ENCODE assay signal across 23 cellular contexts in the genomic region with DNA sequence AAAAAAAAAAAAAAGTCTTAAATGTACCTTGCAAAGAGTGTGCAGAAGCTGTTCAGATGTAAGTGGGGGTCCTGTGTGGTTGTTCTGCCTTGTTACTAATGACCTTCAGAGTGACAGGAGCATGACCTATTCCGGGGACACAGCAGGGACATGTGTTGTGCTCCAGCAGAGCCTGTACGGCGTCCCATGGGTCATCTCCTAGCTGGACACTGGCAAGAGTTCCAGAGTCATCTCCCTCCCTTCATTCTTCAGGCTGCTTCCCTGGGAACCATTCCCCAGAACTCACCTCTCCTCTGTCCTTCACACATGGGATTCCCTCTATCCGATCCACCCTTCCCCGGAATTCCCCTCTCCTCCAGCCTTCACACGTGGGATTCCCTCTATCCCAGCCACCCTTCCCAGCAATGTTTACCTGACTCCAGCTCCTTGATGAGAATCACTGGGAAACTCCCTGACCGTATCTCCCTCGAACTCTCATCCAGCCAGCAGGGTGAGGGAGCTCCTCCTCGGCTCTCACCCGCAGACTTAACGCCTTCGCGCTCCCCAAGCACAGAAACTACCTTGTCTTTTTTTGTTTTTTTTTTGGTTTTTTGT.
DNase-seq lines count a peak whose midpoint lies in the region; ATAC-seq and TF ChIP-seq lines count a peak whose summit lies in the region.
"Had no signal": no experiment of that assay in that cellular context is flagged by ENCODE, and none has a peak within 500 bp of the region (broad histone marks: within the 10 kb centered on the region; RNA-seq: fewer than 3 reads in every experiment).

No MANE protein-coding gene starts in this region.

- peak overlapping the region; percentile 74 for H3K27ac Mint-ChIP-seq in nephron progenitor cell
- H3K27ac Mint-ChIP-seq in CD14-positive monocyte = no peak overlapping the region
- H3K27ac Mint-ChIP-seq: stimulated activated naive CD8-positive, alpha-beta T cell treated with anti-CD3 and anti-CD28 coated beads, Interleukin-15, Interleukin-2, amounts not matched to agents 100 ng/mL and 50 ng/mL, for 24 hours; T-helper 17 cell had no signal

- H3K36me3 ChIP-seq in GM23248 (ENCODE audit: low read depth) (no peaks in the 10 kb centered on the region), esophagus muscularis mucosa (peaks cover 0 to 4% (median 0%) of the 10 kb centered on the region in 4 donors), stomach (peaks cover 0 to 3% (median 0%) of the 10 kb centered on the region in 4 donors)
- H3K36me3 ChIP-seq: cardiac muscle cell, ovary, SJSA1 had no signal

- H3K4me2 ChIP-seq in GM23248 (ENCODE audit: unreplicated experiment) = no peak overlapping the region

- H3K9me3 ChIP-seq in GM23248 (ENCODE audit: low read depth) (no peaks in the 10 kb centered on the region), esophagus muscularis mucosa (no peaks in the 10 kb centered on the region), stomach (no peaks in the 10 kb centered on the region)
- H3K9me3 ChIP-seq: ovary, SJSA1 had no signal

- H3K27ac ChIP-seq in GM23248 (peak overlapping the region; percentile 97), esophagus muscularis mucosa (replicated peaks in 1 of 4) (peak overlapping the region; percentile 79 to 92 (median 88)), stomach (peak overlapping the region in 4 of 5 donors; percentile 78 to 89 (median 84))
- H3K27ac ChIP-seq: foreskin keratinocyte, SJSA1, WERI-Rb-1 had no signal

- peaks cover 26% of the 10 kb centered on the region for H3F3A ChIP-seq in GM23248 (ENCODE audit: insufficient read depth)

- TF ChIP-seq EP300 in esophagus muscularis mucosa (IDR thresholded peaks at IDR 0.05) = no peak
- TF ChIP-seq EP300 in stomach (IDR thresholded peaks at IDR 0.05) = no peak

- TF ChIP-seq POLR2A in esophagus muscularis mucosa (IDR thresholded peaks at IDR 0.05; ENCODE audit: low read depth) = no peak
- TF ChIP-seq POLR2A in stomach (IDR thresholded peaks at IDR 0.05) = no peak

- intact Hi-C loops in esophagus muscularis mucosa (cut with DNase I) (no loop called here), stomach (cut with DNase I; ENCODE audit: low total_unique reads) (no loop called here), CD14-positive monocyte (cut with micrococcal nuclease) (no loop called here)

- H3K27me3 ChIP-seq in GM23248 (replicated peaks; ENCODE audit: insufficient read depth) = no peaks in the 10 kb centered on the region
- H3K27me3 ChIP-seq in esophagus muscularis mucosa = no peaks in the 10 kb centered on the region
- H3K27me3 ChIP-seq in stomach = no peaks in the 10 kb centered on the region
- H3K27me3 ChIP-seq: cardiac muscle cell, foreskin keratinocyte, ovary, SJSA1 had no signal

- H3K36me3 Mint-ChIP-seq in nephron progenitor cell (ENCODE audit: low read depth) (peaks cover 65% of the 10 kb centered on the region), CD14-positive monocyte (no peaks in the 10 kb centered on the region)

- H3K27me3 Mint-ChIP-seq in nephron progenitor cell (ENCODE audit: low read depth, poor library complexity) (no peaks in the 10 kb centered on the region), CD14-positive monocyte (ENCODE audit: low read depth in 3 of 3) (peaks cover 20 to 40% (median 31%) of the 10 kb centered on the region in 3 donors)

- peaks cover 57% of the 10 kb centered on the region for H3K79me2 ChIP-seq in GM23248 (ENCODE audit: insufficient read depth)

- ATAC-seq in HG02852 (IDR thresholded peaks at IDR 0.05; ENCODE audit: unreplicated experiment) = no peak
- ATAC-seq: foreskin keratinocyte, T-helper 17 cell had no signal

- in situ Hi-C loops in GM23248 (cut with MboI) = no loop called here

- H3K9me3 Mint-ChIP-seq in nephron progenitor cell (peaks cover 19% of the 10 kb centered on the region), CD14-positive monocyte (peaks cover 0 to 4% (median 0%) of the 10 kb centered on the region in 7 donors)

- H4K20me1 ChIP-seq in GM23248 (ENCODE audit: insufficient read depth) = no peaks in the 10 kb centered on the region

- H3K4me3 Mint-ChIP-seq in nephron progenitor cell = no peak overlapping the region
- H3K4me3 Mint-ChIP-seq in CD14-positive monocyte = no peak overlapping the region
- H3K4me3 Mint-ChIP-seq: stimulated activated naive CD8-positive, alpha-beta T cell treated with anti-CD3 and anti-CD28 coated beads, Interleukin-15, Interleukin-2, amounts not matched to agents 100 ng/mL and 50 ng/mL, for 24 hours; T-helper 17 cell had no signal

- WGBS in GM23248 (ENCODE audit: low coverage in 1 of 2, low lambda C conversion rate in 2 of 2, missing lambda C conversion rate in 2 of 2), 2 experiments = 95 to 96% methylated on average over 13 of the region's 13 CpGs
- WGBS in esophagus muscularis mucosa = 68% methylated on average over 13 of the region's 13 CpGs
- WGBS in stomach, 5 donors = 74 to 88% (median 79%) methylated on average over 13 of the region's 13 CpGs

- peaks cover 41% of the 10 kb centered on the region for H3K4me1 Mint-ChIP-seq in nephron progenitor cell
- H3K4me1 Mint-ChIP-seq in CD14-positive monocyte = no peaks in the 10 kb centered on the region

- H3K4me1 ChIP-seq in GM23248 (ENCODE audit: insufficient read depth) = peaks cover 27% of the 10 kb centered on the region
- peaks cover 29 to 59% (median 53%) of the 10 kb centered on the region in 4 donors for H3K4me1 ChIP-seq in esophagus muscularis mucosa
- H3K4me1 ChIP-seq in stomach = peaks cover 23 to 84% (median 39%) of the 10 kb centered on the region in 4 donors
- H3K4me1 ChIP-seq: SJSA1 had no signal

- H3K4me3 ChIP-seq in GM23248 (no peak overlapping the region), esophagus muscularis mucosa (no peak overlapping the region), stomach (no peak overlapping the region)
- H3K4me3 ChIP-seq: cardiac muscle cell, ovary, SJSA1 had no signal

- DNase-seq in GM23248 (no peak), esophagus muscularis mucosa (ENCODE audit: extremely low spot score) (no peak), nephron progenitor cell (no peak), stomach (no peak), NCI-H2196 (lab: John Stamatoyannopoulos, UW; ENCODE audit: unreplicated experiment) (no peak), NCI-H2171 (lab: John Stamatoyannopoulos, UW) (no peak), CD14-positive monocyte (ENCODE audit: low spot score) (no peak)
- DNase-seq: activated CD4-positive, alpha-beta T cell treated with anti-CD3 and anti-CD28 coated beads, Interleukin-2, amount 50 U/mL, for 48 hours; activated naive CD4-positive, alpha-beta T cell; amniotic stem cell; dermis blood vessel endothelial cell; foreskin keratinocyte; left ventricle myocardium superior; NCI-H1417 treated with DMSO at 0.1 percent for 48 hours; NCI-H2171 treated with DMSO at 0.1 percent for 48 hours; NCI-H748 treated with DMSO at 0.1 percent for 48 hours; ovary; T-helper 17 cell; WERI-Rb-1 had no signal

- no peak overlapping the region for H2AFZ ChIP-seq in GM23248

- H3K9me2 ChIP-seq in GM23248 (ENCODE audit: insufficient read depth) = no peaks in the 10 kb centered on the region

- H3K9ac ChIP-seq in GM23248 = 0 out of 2 replicates have a peak overlapping the region, but pooled peaks have one; percentile 86

- TF ChIP-seq CTCF in esophagus muscularis mucosa (IDR thresholded peaks at IDR 0.05) (no peak), nephron progenitor cell (IDR thresholded peaks at IDR 0.05) (no peak), stomach (IDR thresholded peaks at IDR 0.05) (no peak), CD14-positive monocyte (IDR thresholded peaks at IDR 0.05) (no peak)
